ENCODE assay signal across 11 cellular contexts in the genomic region with DNA sequence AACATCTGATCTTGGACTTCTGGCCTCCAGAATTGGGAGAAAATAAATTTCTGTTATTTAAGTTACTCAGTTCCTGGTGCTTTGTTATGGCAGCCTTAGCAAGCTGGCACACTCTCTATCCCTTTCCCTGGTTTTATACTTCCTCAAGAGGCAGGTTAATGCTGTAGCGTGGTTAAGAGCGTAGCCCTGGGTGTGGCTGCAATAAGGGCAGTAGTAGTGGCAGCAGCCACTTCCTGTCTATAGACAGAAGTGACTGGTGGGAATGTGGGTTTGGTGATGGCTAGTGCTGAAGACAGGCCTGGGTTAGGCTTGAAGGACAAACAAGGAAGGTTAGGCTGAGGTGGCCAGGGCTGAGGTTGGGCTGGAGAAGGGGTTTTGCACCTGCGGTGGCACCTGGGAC. TPM values are rescaled to one million over a fixed set of nuclear protein-coding genes. Genes with fewer than 3 reads are reported as not detected.
DNase-seq lines count a peak whose midpoint lies in the region; ATAC-seq lines count a peak whose summit lies in the region.
"Had no signal": no experiment of that assay in that cellular context is flagged by ENCODE, and none has a peak within 500 bp of the region (broad histone marks: within the 10 kb centered on the region; RNA-seq: fewer than 3 reads in every experiment).

No MANE protein-coding gene starts in this region.

- ATAC-seq in left colon (peak; percentile 43), HG03097 (IDR thresholded peaks at IDR 0.05; ENCODE audit: low FRiP score, unreplicated experiment) (no peak), GM18867 (IDR thresholded peaks at IDR 0.05; ENCODE audit: unreplicated experiment) (no peak), HG03457 (IDR thresholded peaks at IDR 0.05; ENCODE audit: unreplicated experiment) (no peak)

- intact Hi-C loops in left colon (cut with DNase I, micrococcal nuclease) = no loop called here

- DNase-seq in AML-193 (lab: John Stamatoyannopoulos, UW) (peak; percentile 78 to 82), ELR (ENCODE audit: low read depth) (peak; percentile 19), SW480 (ENCODE audit: low spot score) (peak; percentile 81), left colon (peak; percentile 80 to 91), NCI-H1105 (lab: John Stamatoyannopoulos, UW) (no peak)
- DNase-seq: COR-L47, NCI-H1092, SHP77 treated with DMSO at 0.1 percent for 48 hours had no signal

RNA-seq across cellular contexts. Expression of a gene that starts 3.6 kb away (rescaled TPM):
- total RNA-seq in left colon = 1,000 to 10,000 TPM; 1,592 to 1,809 TPM
